ENCODE assay signal across 9 cellular contexts in genomic region chr4:53321151-53321987, GRCh38. TPM values are rescaled to one million over a fixed set of nuclear protein-coding genes. Genes with fewer than 3 reads are reported as not detected.
A peak's percentile ranks its signal among the peaks of the same experiment; 100 is the strongest.
DNase-seq lines count a peak whose midpoint lies in the region; ATAC-seq and TF ChIP-seq lines count a peak whose summit lies in the region.
"Had no signal": no experiment of that assay in that cellular context is flagged by ENCODE, and none has a peak within 500 bp of the region (broad histone marks: within the 10 kb centered on the region; RNA-seq: fewer than 3 reads in every experiment).

No MANE protein-coding gene starts in this region.

- ATAC-seq in foreskin keratinocyte: peak; percentile 84
- ATAC-seq in HG03342 (IDR thresholded peaks at IDR 0.05; ENCODE audit: unreplicated experiment): no peak

- no peaks in the 10 kb centered on the region for H3K9me3 ChIP-seq in SK-N-MC (ENCODE audit: low read depth, low read length)
- H3K9me3 ChIP-seq: sigmoid colon had no signal

- H3K27ac ChIP-seq in SK-N-MC (peak overlapping the region; percentile 82), foreskin keratinocyte (no peak overlapping the region)
- H3K27ac ChIP-seq: sigmoid colon had no signal

- peak; percentile 16 for DNase-seq in NOMO-1 treated with DMSO at 0.1 percent for 48 hours (lab: John Stamatoyannopoulos, UW; ENCODE audit: unreplicated experiment)
- no peak for DNase-seq in NOMO-1 treated with dmso at 0.1 percent for 144 hours (lab: John Stamatoyannopoulos, UW; ENCODE audit: unreplicated experiment)
- DNase-seq in SK-N-MC (ENCODE audit: low read depth, low spot score): peak; percentile 78
- DNase-seq in foreskin keratinocyte: peak; percentile 49 to 73
- peak; percentile 85 for DNase-seq in stromal cell of bone marrow (ENCODE audit: low read depth)
- DNase-seq in GOT3 (lab: John Stamatoyannopoulos, UW): no peak
- DNase-seq in NCI-H2171 treated with DMSO at 0.1 percent for 48 hours (lab: John Stamatoyannopoulos, UW): no peak
- DNase-seq: sigmoid colon had no signal

- H3K36me3 ChIP-seq in SK-N-MC (ENCODE audit: insufficient read depth, low read length): no peaks in the 10 kb centered on the region
- H3K36me3 ChIP-seq: sigmoid colon had no signal

- no peak overlapping the region for H3K9ac ChIP-seq in SK-N-MC (ENCODE audit: insufficient read length)

- peak overlapping the region; percentile 44 for H3K4me3 ChIP-seq in SK-N-MC
- H3K4me3 ChIP-seq: sigmoid colon had no signal

- no peak for TF ChIP-seq CTCF in foreskin keratinocyte (conservative IDR thresholded peaks at IDR 0.05)

- H3K27me3 ChIP-seq in foreskin keratinocyte: no peaks in the 10 kb centered on the region
- H3K27me3 ChIP-seq: sigmoid colon had no signal

- H3K4me1 ChIP-seq in foreskin keratinocyte: peaks cover 14% of the 10 kb centered on the region

RNA-seq across cellular contexts. Expression of gene SCFD2, which starts 44.5 kb away (rescaled TPM):
- total RNA-seq in foreskin keratinocyte: 15.0 and 16.7 TPM in 2 replicates
- 6.3 and 8.1 TPM in 2 replicates for polyA plus RNA-seq in foreskin keratinocyte

RNA-seq across cellular contexts. Expression of gene FIP1L1, which starts 56.1 kb away (rescaled TPM):
- total RNA-seq in foreskin keratinocyte: 65.6 and 68.8 TPM in 2 replicates
- polyA plus RNA-seq in foreskin keratinocyte: 35.2 and 43.9 TPM in 2 replicates

Comparison
In these comparisons a context has a peak if more than half of its experiments do, and no peak if none do; other contexts are left out.
1. DNase-seq: peak in NOMO-1 treated with DMSO at 0.1 percent for 48 hours (single experiment), SK-N-MC (single experiment), foreskin keratinocyte (2 of 2) and stromal cell of bone marrow (single experiment); none in NOMO-1 treated with dmso at 0.1 percent for 144 hours (single experiment), GOT3 (single experiment) and NCI-H2171 treated with DMSO at 0.1 percent for 48 hours (single experiment).